In the genomic region with DNA sequence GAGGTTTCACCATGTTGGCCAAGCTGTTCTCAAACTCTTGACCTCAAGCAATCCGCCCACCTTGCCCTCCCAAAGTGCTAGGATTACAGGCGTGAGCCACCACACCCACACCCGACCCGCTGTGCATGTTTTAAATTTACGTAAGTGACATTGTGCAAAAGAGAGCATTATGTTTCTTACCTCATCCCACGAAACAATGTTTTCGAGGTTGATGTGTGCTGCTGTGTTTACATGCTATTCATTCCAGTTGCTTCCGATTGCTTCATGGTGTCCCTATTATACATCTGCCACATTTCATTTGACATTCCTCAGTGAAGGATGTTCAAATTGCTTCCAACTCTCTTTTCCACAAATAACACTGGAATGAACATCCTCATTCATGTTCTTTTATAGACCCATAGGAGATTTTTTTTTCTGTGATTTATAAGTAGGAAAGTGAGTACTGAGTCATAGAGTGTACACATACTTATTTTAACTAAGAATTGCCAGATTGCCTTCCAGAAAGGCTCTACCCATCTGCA, we compare ENCODE assay signal across 1 cellular context.
A peak's percentile ranks its signal among the peaks of the same experiment; 100 is the strongest.
TF ChIP-seq lines count a peak whose summit lies in the region.

No MANE protein-coding gene starts in this region.

TF ChIP-seq in IMR-90, 13 proteins besides CTCF, POLR2A, EP300 and RAD21 (continued from another document):
- TF ChIP-seq MAZ (IDR thresholded peaks at IDR 0.05; ENCODE audit: borderline replicate concordance, low read depth, low read length) (no peak), NFE2L2 (IDR thresholded peaks at IDR 0.05; ENCODE audit: low read depth, low read length) (no peak), SMC3 (IDR thresholded peaks at IDR 0.05; ENCODE audit: low read depth, low read length) (peak; percentile 19; the same call in 1 of the 2 replicates), RFX5 (IDR thresholded peaks at IDR 0.05; ENCODE audit: low read depth, low read length) (no peak)
- TF ChIP-seq, protein P1, sequence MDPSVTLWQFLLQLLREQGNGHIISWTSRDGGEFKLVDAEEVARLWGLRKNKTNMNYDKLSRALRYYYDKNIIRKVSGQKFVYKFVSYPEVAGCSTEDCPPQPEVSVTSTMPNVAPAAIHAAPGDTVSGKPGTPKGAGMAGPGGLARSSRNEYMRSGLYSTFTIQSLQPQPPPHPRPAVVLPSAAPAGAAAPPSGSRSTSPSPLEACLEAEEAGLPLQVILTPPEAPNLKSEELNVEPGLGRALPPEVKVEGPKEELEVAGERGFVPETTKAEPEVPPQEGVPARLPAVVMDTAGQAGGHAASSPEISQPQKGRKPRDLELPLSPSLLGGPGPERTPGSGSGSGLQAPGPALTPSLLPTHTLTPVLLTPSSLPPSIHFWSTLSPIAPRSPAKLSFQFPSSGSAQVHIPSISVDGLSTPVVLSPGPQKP (IDR thresholded peaks at IDR 0.05; ENCODE audit: borderline replicate concordance, low read depth, low read length): no peak
